Comparison of ENCODE assay signal across 18 cellular contexts in genomic region chr1:201707027-201707426, GRCh38.
"Had no signal": no experiment of that assay in that cellular context is flagged by ENCODE, and none has a peak within 500 bp of the region (broad histone marks: within the 10 kb centered on the region; RNA-seq: fewer than 3 reads in every experiment).

No MANE protein-coding gene starts in this region.

- H3K27me3 Mint-ChIP-seq: stimulated activated naive CD8-positive, alpha-beta T cell treated with anti-CD3 and anti-CD28 coated beads, Interleukin-15, amount 100 ng/mL, for 72 hours; type B pancreatic cell had no signal

- H3K27ac ChIP-seq: epithelial cell of prostate, esophagus muscularis mucosa, gastrocnemius medialis, ovary, right atrium auricular region, thyroid gland had no signal

- H3K4me3 ChIP-seq: esophagus muscularis mucosa, gastrocnemius medialis, mucosa of descending colon, ovary, right atrium auricular region, thyroid gland had no signal

- H3K27me3 ChIP-seq: esophagus muscularis mucosa, gastrocnemius medialis, ovary, right atrium auricular region, thyroid gland had no signal

- H3K36me3 Mint-ChIP-seq: stimulated activated effector memory CD8-positive, alpha-beta T cell treated with anti-CD3 and anti-CD28 coated beads, Interleukin-12 subunit alpha, Interleukin-12 subunit beta, amount 100 ng/mL, for 72 hours had no signal

- H3K27ac Mint-ChIP-seq: effector memory CD8-positive, alpha-beta T cell; stimulated activated effector memory CD8-positive, alpha-beta T cell treated with anti-CD3 and anti-CD28 coated beads, Interleukin-12 subunit alpha, Interleukin-12 subunit beta, amount 100 ng/mL, for 72 hours; stimulated activated naive CD8-positive, alpha-beta T cell treated with anti-CD3 and anti-CD28 coated beads, Interleukin-15, amount 100 ng/mL, for 72 hours had no signal

- DNase-seq: effector memory CD8-positive, alpha-beta T cell; gastrocnemius medialis; glutamatergic neuron; islet precursor cell; mammary epithelial cell; mucosa of descending colon; naive thymus-derived CD8-positive, alpha-beta T cell; ovary; stimulated activated CD4-positive, alpha-beta T cell treated with anti-CD3 and anti-CD28 coated beads, Interleukin-4, amount 100 ng/mL, for 1 hour; stimulated activated CD8-positive, alpha-beta memory T cell treated with anti-CD3 and anti-CD28 coated beads, Interleukin-4, amount 100 ng/mL, for 48 hours; stimulated activated naive CD8-positive, alpha-beta T cell treated with anti-CD3 and anti-CD28 coated beads, Interleukin-15, amount 100 ng/mL, for 72 hours; thyroid gland had no signal

- H3K36me3 ChIP-seq: esophagus muscularis mucosa, gastrocnemius medialis, ovary, right atrium auricular region, thyroid gland had no signal

- H3K9me3 ChIP-seq: esophagus muscularis mucosa, gastrocnemius medialis, mucosa of descending colon, ovary, right atrium auricular region, thyroid gland had no signal

- H3K4me1 Mint-ChIP-seq: naive thymus-derived CD8-positive, alpha-beta T cell; stimulated activated effector memory CD8-positive, alpha-beta T cell treated with anti-CD3 and anti-CD28 coated beads, Interleukin-12 subunit alpha, Interleukin-12 subunit beta, amount 100 ng/mL, for 72 hours; stimulated activated naive CD8-positive, alpha-beta T cell treated with anti-CD3 and anti-CD28 coated beads, Interleukin-15, amount 100 ng/mL, for 72 hours had no signal

- ATAC-seq: effector memory CD8-positive, alpha-beta T cell; gastrocnemius medialis; left lobe of liver; mucosa of descending colon; naive thymus-derived CD8-positive, alpha-beta T cell; stimulated activated effector memory CD8-positive, alpha-beta T cell treated with anti-CD3 and anti-CD28 coated beads, Interleukin-12 subunit alpha, Interleukin-12 subunit beta, amount 100 ng/mL, for 72 hours; stimulated activated naive CD8-positive, alpha-beta T cell treated with anti-CD3 and anti-CD28 coated beads, Interleukin-15, amount 100 ng/mL, for 72 hours had no signal

- H3K4me3 Mint-ChIP-seq: effector memory CD8-positive, alpha-beta T cell; naive thymus-derived CD8-positive, alpha-beta T cell; stimulated activated effector memory CD8-positive, alpha-beta T cell treated with anti-CD3 and anti-CD28 coated beads, Interleukin-12 subunit alpha, Interleukin-12 subunit beta, amount 100 ng/mL, for 72 hours; stimulated activated naive CD8-positive, alpha-beta T cell treated with anti-CD3 and anti-CD28 coated beads, Interleukin-15, amount 100 ng/mL, for 72 hours; type B pancreatic cell had no signal

- H3K9me3 Mint-ChIP-seq: effector memory CD8-positive, alpha-beta T cell; stimulated activated effector memory CD8-positive, alpha-beta T cell treated with anti-CD3 and anti-CD28 coated beads, Interleukin-12 subunit alpha, Interleukin-12 subunit beta, amount 100 ng/mL, for 72 hours; type B pancreatic cell had no signal
